23 cellular contexts compared by ENCODE assay signal in the genomic region with DNA sequence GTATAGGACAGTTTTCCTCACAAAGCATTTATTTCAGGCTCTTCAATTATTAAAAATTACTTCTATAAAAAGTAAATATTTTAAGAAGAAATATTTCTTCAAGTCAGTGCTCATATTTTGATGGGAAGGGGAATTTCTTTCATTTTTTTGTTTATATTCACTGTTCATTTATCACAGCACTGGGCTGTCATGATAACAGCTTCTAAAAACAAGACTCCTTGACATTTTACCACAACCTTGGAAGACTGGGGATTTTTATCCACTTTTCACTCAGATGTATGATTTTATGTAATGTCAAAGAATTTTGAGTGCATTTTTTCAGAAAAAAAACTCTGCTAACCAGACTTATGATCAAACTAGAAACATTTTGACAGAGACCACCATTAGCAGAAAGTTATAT.
"Had no signal": no experiment of that assay in that cellular context is flagged by ENCODE, and none has a peak within 500 bp of the region (broad histone marks: within the 10 kb centered on the region; RNA-seq: fewer than 3 reads in every experiment).

No MANE protein-coding gene starts in this region.

- H3K9me3 ChIP-seq: esophagus muscularis mucosa, heart right ventricle, pancreas, thyroid gland had no signal

- H3K36me3 Mint-ChIP-seq: activated CD4-positive, alpha-beta memory T cell treated with anti-CD3 and anti-CD28 coated beads for 36 hours; activated naive CD4-positive, alpha-beta T cell treated with anti-CD3 and anti-CD28 coated beads, Interleukin-2, amount 10 ng/mL, durations not matched to agents 7 days and 5 days; natural killer cell treated with Interleukin-12 subunit alpha and Interleukin-12 subunit beta and Interleukin-15 and Interleukin-18, amount 100 ng/mL, for 72 hours had no signal

- DNase-seq: activated CD4-positive, alpha-beta memory T cell treated with anti-CD3 and anti-CD28 coated beads for 36 hours; activated CD4-positive, alpha-beta T cell treated with anti-CD3 and anti-CD28 coated beads for 48 hours; activated effector memory CD4-positive, alpha-beta T cell treated with anti-CD3 and anti-CD28 coated beads, Interleukin-2, amount 50 U/mL, for 16 hours; activated naive CD4-positive, alpha-beta T cell treated with anti-CD3 and anti-CD28 coated beads, Interleukin-2, amount 10 ng/mL, durations not matched to agents 7 days and 5 days; activated T-cell treated with anti-CD3 and anti-CD28 coated beads for 4 hours; anterior cingulate cortex; brain microvascular endothelial cell; caudate nucleus; effector memory CD4-positive, alpha-beta T cell; heart right ventricle; islet precursor cell; left cardiac atrium; pancreas; right cardiac atrium; stimulated activated CD4-positive, alpha-beta T cell treated with anti-CD3 and anti-CD28 coated beads, Interleukin-12 subunit alpha, Interleukin-12 subunit beta, amount 100 ng/mL, for 4 hours; stimulated activated CD4-positive, alpha-beta T cell treated with anti-CD3 and anti-CD28 coated beads, Interleukin-4, amount 100 ng/mL, for 4 hours; substantia nigra; T-helper 17 cell; thyroid gland had no signal

- ATAC-seq: heart right ventricle; natural killer cell treated with Interleukin-12 subunit alpha and Interleukin-12 subunit beta and Interleukin-15 and Interleukin-18, amount 100 ng/mL, for 72 hours; pancreas; right cardiac atrium; T-helper 17 cell had no signal

- H3K4me1 Mint-ChIP-seq: activated naive CD4-positive, alpha-beta T cell treated with anti-CD3 and anti-CD28 coated beads, Interleukin-2, amount 10 ng/mL, durations not matched to agents 7 days and 5 days; T-helper 17 cell had no signal

- H3K4me3 ChIP-seq: esophagus muscularis mucosa, heart right ventricle, pancreas, thyroid gland had no signal

- FAIRE-seq: colon, pancreas had no signal

- H3K9me3 Mint-ChIP-seq: activated CD4-positive, alpha-beta memory T cell treated with anti-CD3 and anti-CD28 coated beads for 36 hours; activated naive CD4-positive, alpha-beta T cell treated with anti-CD3 and anti-CD28 coated beads, Interleukin-2, amount 10 ng/mL, durations not matched to agents 7 days and 5 days; stimulated activated naive CD8-positive, alpha-beta T cell treated with anti-CD3 and anti-CD28 coated beads, Interleukin-15, Interleukin-2, amounts not matched to agents 100 ng/mL and 50 ng/mL, for 24 hours had no signal

- H3K4me3 Mint-ChIP-seq: activated CD4-positive, alpha-beta memory T cell treated with anti-CD3 and anti-CD28 coated beads for 36 hours; activated naive CD4-positive, alpha-beta T cell treated with anti-CD3 and anti-CD28 coated beads, Interleukin-2, amount 10 ng/mL, durations not matched to agents 7 days and 5 days; natural killer cell treated with Interleukin-12 subunit alpha and Interleukin-12 subunit beta and Interleukin-15 and Interleukin-18, amount 100 ng/mL, for 72 hours; stimulated activated naive CD8-positive, alpha-beta T cell treated with anti-CD3 and anti-CD28 coated beads, Interleukin-15, Interleukin-2, amounts not matched to agents 100 ng/mL and 50 ng/mL, for 24 hours; T-helper 17 cell had no signal

- H3K36me3 ChIP-seq: brain microvascular endothelial cell, esophagus muscularis mucosa, heart right ventricle, pancreas, thyroid gland had no signal

- H3K27me3 ChIP-seq: brain microvascular endothelial cell, esophagus muscularis mucosa, heart right ventricle, pancreas, thyroid gland had no signal

- H3K27ac Mint-ChIP-seq: activated CD4-positive, alpha-beta memory T cell treated with anti-CD3 and anti-CD28 coated beads for 36 hours; activated naive CD4-positive, alpha-beta T cell treated with anti-CD3 and anti-CD28 coated beads, Interleukin-2, amount 10 ng/mL, durations not matched to agents 7 days and 5 days; natural killer cell treated with Interleukin-12 subunit alpha and Interleukin-12 subunit beta and Interleukin-15 and Interleukin-18, amount 100 ng/mL, for 72 hours; stimulated activated naive CD8-positive, alpha-beta T cell treated with anti-CD3 and anti-CD28 coated beads, Interleukin-15, Interleukin-2, amounts not matched to agents 100 ng/mL and 50 ng/mL, for 24 hours; T-helper 17 cell had no signal

- H3K27ac ChIP-seq: brain microvascular endothelial cell, esophagus muscularis mucosa, heart right ventricle, pancreas, thyroid gland had no signal
